In genomic region chr14:93332853-93333630, GRCh38 we compare ENCODE assay signal across 1 cellular context.
TF ChIP-seq lines count a peak whose summit lies in the region.

Gene BTBD7, minus strand, starts transcription at chr14:93333036. Its CDS starts 36,985 bp downstream, at chr14:93296051.

TF ChIP-seq in HEK293, 187 proteins besides CTCF, POLR2A, EP300 and RAD21 (continued from another document and continues in another):
- TF ChIP-seq PRDM10 (tag by site-specific recombination; IDR thresholded peaks at IDR 0.05): peak; percentile 71
- peak; percentile 51 for TF ChIP-seq FEZF1 (tag by site-specific recombination; IDR thresholded peaks at IDR 0.05)
- TF ChIP-seq ZNF548 (tag by site-specific recombination; IDR thresholded peaks at IDR 0.05): no peak
- TF ChIP-seq ZNF621 (tag by site-specific recombination; IDR thresholded peaks at IDR 0.05): no peak
- no peak for TF ChIP-seq KLF1 (tag by site-specific recombination; IDR thresholded peaks at IDR 0.05)
- TF ChIP-seq HOXA7 (CRISPR knock-in tag; IDR thresholded peaks at IDR 0.05; ENCODE audit: borderline replicate concordance): no peak
- TF ChIP-seq ZNF280C (tag by site-specific recombination; IDR thresholded peaks at IDR 0.05): no peak
- TF ChIP-seq KLF10 (tag by site-specific recombination; IDR thresholded peaks at IDR 0.05): 0 out of 2 replicates have a peak, but pooled peaks have one; percentile 47
- no peak for TF ChIP-seq KLF8 (tag by site-specific recombination; IDR thresholded peaks at IDR 0.05)
- TF ChIP-seq ZEB2 (tag by site-specific recombination; IDR thresholded peaks at IDR 0.05): peak; percentile 48; the same call in 1 of the 2 replicates
- no peak for TF ChIP-seq ZNF701 (tag by site-specific recombination; IDR thresholded peaks at IDR 0.05)
- TF ChIP-seq ZNF184 (tag by site-specific recombination; IDR thresholded peaks at IDR 0.05): 0 out of 2 replicates have a peak, but pooled peaks have one; percentile 16
- no peak for TF ChIP-seq ZFHX2 (tag by site-specific recombination; conservative IDR thresholded peaks at IDR 0.05)
- peak; percentile 15; the same call in 1 of the 2 replicates for TF ChIP-seq ZNF623 (tag by site-specific recombination; IDR thresholded peaks at IDR 0.05)
- TF ChIP-seq HIC1 (tag by site-specific recombination; IDR thresholded peaks at IDR 0.05): no peak
- TF ChIP-seq ZBTB11 (tag by site-specific recombination; conservative IDR thresholded peaks at IDR 0.05; ENCODE audit: low read depth): 0 out of 2 replicates have a peak, but pooled peaks have one; percentile 15
- TF ChIP-seq ZNF571 (tag by site-specific recombination; IDR thresholded peaks at IDR 0.05): no peak
- TF ChIP-seq ZNF16 (tag by site-specific recombination; IDR thresholded peaks at IDR 0.05; ENCODE audit: low read depth): no peak
- TF ChIP-seq ZNF157 (tag by site-specific recombination; IDR thresholded peaks at IDR 0.05): no peak
- TF ChIP-seq YY1 (tag by site-specific recombination; IDR thresholded peaks at IDR 0.05): no peak; the same call in 1 of the 2 replicates
- no peak for TF ChIP-seq ZNF24 (tag by site-specific recombination; IDR thresholded peaks at IDR 0.05)
- no peak for TF ChIP-seq ZNF626 (tag by site-specific recombination; IDR thresholded peaks at IDR 0.05)
- TF ChIP-seq ZNF747 (tag by site-specific recombination; IDR thresholded peaks at IDR 0.05): no peak
- no peak for TF ChIP-seq ZNF133 (tag by site-specific recombination; IDR thresholded peaks at IDR 0.05)
- TF ChIP-seq ZNF660 (tag by site-specific recombination; IDR thresholded peaks at IDR 0.05): peak; percentile 51; the same call in 1 of the 2 replicates
- peak; percentile 20; the same call in 1 of the 2 replicates for TF ChIP-seq SP3 (tag by site-specific recombination; IDR thresholded peaks at IDR 0.05)
- no peak for TF ChIP-seq MEIS1 (CRISPR knock-in tag; IDR thresholded peaks at IDR 0.05; ENCODE audit: borderline replicate concordance)
- TF ChIP-seq HOXC10 (CRISPR knock-in tag; IDR thresholded peaks at IDR 0.05): 0 out of 2 replicates have a peak, but pooled peaks have one; percentile 7
- TF ChIP-seq MZF1 (tag by site-specific recombination; IDR thresholded peaks at IDR 0.05; ENCODE audit: borderline replicate concordance): no peak
- no peak for TF ChIP-seq ZNF18 (tag by site-specific recombination; IDR thresholded peaks at IDR 0.05)
- no peak for TF ChIP-seq ZNF639 (tag by site-specific recombination; IDR thresholded peaks at IDR 0.05)
- no peak for TF ChIP-seq ZNF155 (tag by site-specific recombination; IDR thresholded peaks at IDR 0.05)
- no peak for TF ChIP-seq ZNF677 (tag by site-specific recombination; IDR thresholded peaks at IDR 0.05)
- no peak for TF ChIP-seq ZNF654 (tag by site-specific recombination; IDR thresholded peaks at IDR 0.05; ENCODE audit: low read depth)
- no peak for TF ChIP-seq GFI1B (tag by site-specific recombination; IDR thresholded peaks at IDR 0.05)
- no peak for TF ChIP-seq ZNF302 (tag by site-specific recombination; IDR thresholded peaks at IDR 0.05; ENCODE audit: low read depth)
- no peak for TF ChIP-seq TSHZ1 (tag by site-specific recombination; IDR thresholded peaks at IDR 0.05; ENCODE audit: borderline replicate concordance)
- no peak for TF ChIP-seq GLI2 (tag by site-specific recombination; IDR thresholded peaks at IDR 0.05; ENCODE audit: borderline replicate concordance, low read depth)
- no peak for TF ChIP-seq ZNF221 (tag by site-specific recombination; IDR thresholded peaks at IDR 0.05; ENCODE audit: borderline replicate concordance)
- TF ChIP-seq RBAK (tag by site-specific recombination; IDR thresholded peaks at IDR 0.05): no peak
- TF ChIP-seq ZNF449 (tag by site-specific recombination; IDR thresholded peaks at IDR 0.05): no peak
